In the genomic region with DNA sequence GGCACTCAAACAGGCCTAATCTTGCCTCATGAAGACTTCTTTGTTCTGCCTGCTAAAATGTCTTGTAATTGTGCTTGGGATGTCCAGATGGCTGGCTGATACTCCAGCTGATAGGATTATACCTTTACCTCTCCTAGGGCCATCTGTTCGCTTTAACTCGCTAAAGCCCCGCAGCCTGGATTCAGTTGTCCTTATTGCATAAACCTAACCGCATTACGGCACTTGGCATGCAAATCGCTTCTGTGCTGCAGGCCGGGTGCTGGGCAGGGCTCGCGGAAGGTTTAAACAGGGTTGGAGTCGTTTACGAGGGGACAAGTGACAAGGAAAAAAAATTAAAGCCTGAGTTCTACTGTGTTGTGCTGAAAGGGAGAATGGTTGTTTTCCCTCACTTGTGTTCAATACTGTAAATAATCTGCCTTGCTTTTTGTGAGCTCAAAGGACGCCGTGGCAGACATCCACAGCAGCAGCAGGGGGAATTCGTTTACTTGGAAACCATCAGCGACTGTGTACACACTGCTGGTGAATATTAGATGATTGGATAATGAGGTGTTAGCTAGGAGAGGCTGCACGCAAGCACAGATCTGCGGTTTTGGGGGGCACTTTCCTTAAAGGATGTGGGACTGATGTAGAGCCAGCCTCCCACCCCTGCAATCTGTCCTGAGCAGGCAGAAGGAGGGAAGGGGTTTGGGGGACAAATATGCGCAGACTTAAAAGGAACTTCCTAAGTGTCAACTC, we compare ENCODE assay signal across 11 cellular contexts.
A peak's percentile ranks its signal among the peaks of the same experiment; 100 is the strongest.
DNase-seq lines count a peak whose midpoint lies in the region; ATAC-seq and TF ChIP-seq lines count a peak whose summit lies in the region.
"Had no signal": no experiment of that assay in that cellular context is flagged by ENCODE, and none has a peak within 500 bp of the region (broad histone marks: within the 10 kb centered on the region; RNA-seq: fewer than 3 reads in every experiment).

No MANE protein-coding gene starts in this region.

- H3K4me1 ChIP-seq in mammary epithelial cell (ENCODE audit: insufficient read depth, low read length) (no peaks in the 10 kb centered on the region), breast epithelium (no peaks in the 10 kb centered on the region), upper lobe of right lung (no peaks in the 10 kb centered on the region)
- H3K4me1 ChIP-seq: right lobe of liver had no signal

- peaks cover 70% of the 10 kb centered on the region for H3K27me3 Mint-ChIP-seq in glutamatergic neuron (ENCODE audit: unreplicated experiment)

- H3K4me2 ChIP-seq in mammary epithelial cell (ENCODE audit: insufficient read depth, low read depth, low read length), result no peak overlapping the region

- H3K4me1 Mint-ChIP-seq in glutamatergic neuron (ENCODE audit: low read depth, unreplicated experiment), result peaks cover 65% of the 10 kb centered on the region

- H3K9me3 Mint-ChIP-seq in glutamatergic neuron (ENCODE audit: unreplicated experiment), result peaks cover 81% of the 10 kb centered on the region

- CTCF ChIA-PET in mammary epithelial cell (lab: Charles Lee; ENCODE audit: low non-redundant PET), result no interaction called here

- intact Hi-C loops in mammary epithelial cell (cut with micrococcal nuclease) (no loop called here), breast epithelium (cut with DNase I; ENCODE audit: low total_unique reads) (no loop called here), upper lobe of right lung (cut with DNase I) (no loop called here)

- no peak overlapping the region for H2AFZ ChIP-seq in mammary epithelial cell (ENCODE audit: low read depth, low read length)

- dilution Hi-C loops in mammary epithelial cell (cut with HindIII; ENCODE audit: low sequenced_read_pairs), result no loop called here

- no peak overlapping the region for H3K27ac ChIP-seq in mammary epithelial cell (ENCODE audit: insufficient read depth, low read depth, low read length)
- H3K27ac ChIP-seq in breast epithelium, result no peak overlapping the region
- no peak overlapping the region for H3K27ac ChIP-seq in upper lobe of right lung
- H3K27ac ChIP-seq: right lobe of liver had no signal

- in situ Hi-C loops in mammary epithelial cell (cut with MboI; ENCODE audit: low sequenced_read_pairs in 2 of 2), result no loop called here

- peak; percentile 0 for DNase-seq in mammary epithelial cell
- no peak for DNase-seq in breast epithelium (ENCODE audit: low spot score in 2 of 2)
- peak; percentile 71 for DNase-seq in NCI-H748 treated with DMSO at 0.1 percent for 48 hours (lab: John Stamatoyannopoulos, UW)
- DNase-seq in glutamatergic neuron, result peak; percentile 70
- no peak for DNase-seq in upper lobe of right lung
- no peak for DNase-seq in anterior cingulate cortex (lab: John Stamatoyannopoulos, UW)
- no peak for DNase-seq in activated effector memory CD4-positive, alpha-beta T cell treated with anti-CD3 and anti-CD28 coated beads, Interleukin-2, amount 50 U/mL, for 16 hours
- DNase-seq: NCI-H2081 treated with DMSO at 0.1 percent for 48 hours, right lobe of liver had no signal

- no TSS peak for BruUV-seq in mammary epithelial cell (replicated peaks; lab: Mats Ljungman, UMichigan)

- H3K9me3 ChIP-seq in mammary epithelial cell (replicated peaks; ENCODE audit: insufficient read depth, low read length) (peaks cover 28% of the 10 kb centered on the region), breast epithelium (no peaks in the 10 kb centered on the region), upper lobe of right lung (no peaks in the 10 kb centered on the region)
- H3K9me3 ChIP-seq: right lobe of liver had no signal

- WGBS in mammary epithelial cell (ENCODE audit: low coverage, missing lambda C conversion rate), result 9% methylated on average over 18 of the region's 18 CpGs

- ATAC-seq in upper lobe of right lung (peak; percentile 16), HG03139 (IDR thresholded peaks at IDR 0.05; ENCODE audit: unreplicated experiment) (no peak)
- ATAC-seq: right lobe of liver had no signal

- H4K20me1 ChIP-seq in mammary epithelial cell (ENCODE audit: insufficient read depth, low read length), result no peaks in the 10 kb centered on the region

- no peak overlapping the region for H3K9ac ChIP-seq in mammary epithelial cell (ENCODE audit: insufficient read depth, low read length)

- H3K36me3 ChIP-seq in mammary epithelial cell (ENCODE audit: insufficient read depth, low read length), result no peaks in the 10 kb centered on the region
- no peaks in the 10 kb centered on the region for H3K36me3 ChIP-seq in breast epithelium
- H3K36me3 ChIP-seq in upper lobe of right lung, result no peaks in the 10 kb centered on the region
- H3K36me3 ChIP-seq: right lobe of liver had no signal

- no peak overlapping the region for H3K4me3 ChIP-seq in mammary epithelial cell (replicated peaks in 1 of 3; ENCODE audit: insufficient read depth in 1 of 3, low read depth in 2 of 3, low read length in 3 of 3)
- H3K4me3 ChIP-seq in breast epithelium, result no peak overlapping the region
- no peak overlapping the region for H3K4me3 ChIP-seq in upper lobe of right lung
- H3K4me3 ChIP-seq: dorsolateral prefrontal cortex, right lobe of liver had no signal

- no peaks in the 10 kb centered on the region for H3K79me2 ChIP-seq in mammary epithelial cell (ENCODE audit: insufficient read depth, low read length)

- H3K4me3 Mint-ChIP-seq in glutamatergic neuron (ENCODE audit: unreplicated experiment), result peak overlapping the region; percentile 86

- H3K36me3 Mint-ChIP-seq in glutamatergic neuron (ENCODE audit: unreplicated experiment), result peaks cover 12% of the 10 kb centered on the region

- no peak for TF ChIP-seq POLR2A in breast epithelium (IDR thresholded peaks at IDR 0.05)

- no peaks in the 10 kb centered on the region for H3K27me3 ChIP-seq in mammary epithelial cell (ENCODE audit: insufficient read depth, low read length)
- H3K27me3 ChIP-seq in breast epithelium, result no peaks in the 10 kb centered on the region
- H3K27me3 ChIP-seq in upper lobe of right lung, result no peaks in the 10 kb centered on the region
- H3K27me3 ChIP-seq: right lobe of liver had no signal

- peak overlapping the region; percentile 96 for H3K27ac Mint-ChIP-seq in glutamatergic neuron (ENCODE audit: unreplicated experiment)

- TF ChIP-seq CTCF in mammary epithelial cell (conservative IDR thresholded peaks at IDR 0.05 in 1 of 2, IDR thresholded peaks at IDR 0.05 in 1 of 2; ENCODE audit: extremely low read depth in 1 of 2, insufficient read depth in 1 of 2, low read depth in 1 of 2, low read length in 2 of 2) (no peak), breast epithelium (IDR thresholded peaks at IDR 0.05) (no peak), glutamatergic neuron (IDR thresholded peaks at IDR 0.05; ENCODE audit: partially characterized antibody, unreplicated experiment) (no peak), upper lobe of right lung (IDR thresholded peaks at IDR 0.05) (no peak)

Comparison
In these comparisons a context has a peak if more than half of its experiments do, and no peak if none do; other contexts are left out.
1. DNase-seq: peak in mammary epithelial cell (single experiment), NCI-H748 treated with DMSO at 0.1 percent for 48 hours (single experiment) and glutamatergic neuron (single experiment); none in breast epithelium (0 of 2), upper lobe of right lung (single experiment), anterior cingulate cortex (0 of 58) and activated effector memory CD4-positive, alpha-beta T cell treated with anti-CD3 and anti-CD28 coated beads, Interleukin-2, amount 50 U/mL, for 16 hours (single experiment).